In genomic region chr2:236472711-236473495, GRCh38 we compare ENCODE assay signal across 30 cellular contexts.
"Had no signal": no experiment of that assay in that cellular context is flagged by ENCODE, and none has a peak within 500 bp of the region (broad histone marks: within the 10 kb centered on the region; RNA-seq: fewer than 3 reads in every experiment).

No MANE protein-coding gene starts in this region.

- H3K9me3 ChIP-seq: body of pancreas had no signal

- FAIRE-seq: astrocyte, RCC 7860 had no signal

- H2AFZ ChIP-seq: PC-9 had no signal

- H3K36me3 ChIP-seq: breast epithelium, WERI-Rb-1 had no signal

- ATAC-seq: activated CD8-positive, alpha-beta T cell treated with anti-CD3 and anti-CD28 coated beads for 36 hours; activated T-cell treated with anti-CD3 and anti-CD28 coated beads, Interleukin-2, amount 50 U/mL, for 72 hours; body of pancreas had no signal

- H3K27me3 ChIP-seq: body of pancreas, breast epithelium had no signal

- H3K4me1 ChIP-seq: body of pancreas, breast epithelium had no signal

- H3K27ac ChIP-seq: body of pancreas, breast epithelium, PC-9, WERI-Rb-1 had no signal

- H3K4me1 Mint-ChIP-seq: activated CD4-positive, alpha-beta T cell treated with anti-CD3 and anti-CD28 coated beads, Interleukin-2, amount 10 ng/mL, durations not matched to agents 24 days and 14 days; activated naive CD4-positive, alpha-beta T cell treated with anti-CD3 and anti-CD28 coated beads, Interleukin-2, amount 50 U/mL, for 24 hours; activated naive CD8-positive, alpha-beta T cell treated with anti-CD3 and anti-CD28 coated beads, Interleukin-2, amount 10 ng/mL, durations not matched to agents 7 days and 5 days had no signal

- H3K27ac Mint-ChIP-seq: activated CD4-positive, alpha-beta T cell treated with anti-CD3 and anti-CD28 coated beads, Interleukin-2, amount 10 ng/mL, durations not matched to agents 24 days and 14 days; activated CD8-positive, alpha-beta T cell treated with anti-CD3 and anti-CD28 coated beads for 36 hours; activated naive CD4-positive, alpha-beta T cell treated with anti-CD3 and anti-CD28 coated beads, Interleukin-2, amount 50 U/mL, for 24 hours; activated naive CD8-positive, alpha-beta T cell treated with anti-CD3 and anti-CD28 coated beads, Interleukin-2, amount 10 ng/mL, durations not matched to agents 7 days and 5 days; activated T-cell treated with anti-CD3 and anti-CD28 coated beads, Interleukin-2, amount 50 U/mL, for 72 hours; activated T-helper 2 cell treated with anti-CD3 and anti-CD28 coated beads, Interferon-gamma antibody, Interleukin-2, Interleukin-4, amounts not matched to agents 10 μg/mL and 5 μg/mL and 100 μg/mL, durations not matched to agents 14 hours and 24 hours and 36 hours had no signal

- H3K4me3 Mint-ChIP-seq: activated CD4-positive, alpha-beta T cell treated with anti-CD3 and anti-CD28 coated beads, Interleukin-2, amount 10 ng/mL, durations not matched to agents 24 days and 14 days; activated CD8-positive, alpha-beta T cell treated with anti-CD3 and anti-CD28 coated beads for 36 hours; activated naive CD4-positive, alpha-beta T cell treated with anti-CD3 and anti-CD28 coated beads, Interleukin-2, amount 50 U/mL, for 24 hours; activated naive CD8-positive, alpha-beta T cell treated with anti-CD3 and anti-CD28 coated beads, Interleukin-2, amount 10 ng/mL, durations not matched to agents 7 days and 5 days; activated T-cell treated with anti-CD3 and anti-CD28 coated beads, Interleukin-2, amount 50 U/mL, for 72 hours had no signal

- H3K27me3 Mint-ChIP-seq: activated CD8-positive, alpha-beta T cell treated with anti-CD3 and anti-CD28 coated beads for 36 hours had no signal

- H3K4me2 ChIP-seq: PC-9 had no signal

- H3K9me3 Mint-ChIP-seq: activated CD4-positive, alpha-beta T cell treated with anti-CD3 and anti-CD28 coated beads, Interleukin-2, amount 10 ng/mL, durations not matched to agents 24 days and 14 days; activated CD8-positive, alpha-beta T cell treated with anti-CD3 and anti-CD28 coated beads for 36 hours; activated naive CD8-positive, alpha-beta T cell treated with anti-CD3 and anti-CD28 coated beads, Interleukin-2, amount 10 ng/mL, durations not matched to agents 7 days and 5 days; activated T-helper 2 cell treated with anti-CD3 and anti-CD28 coated beads, Interferon-gamma antibody, Interleukin-2, Interleukin-4, amounts not matched to agents 10 μg/mL and 5 μg/mL and 100 μg/mL, durations not matched to agents 14 hours and 24 hours and 36 hours had no signal

- H3K4me3 ChIP-seq: body of pancreas, breast epithelium, PC-9 had no signal

- DNase-seq: activated CD4-positive, alpha-beta T cell treated with anti-CD3 and anti-CD28 coated beads, Interleukin-2, amount 10 ng/mL, durations not matched to agents 24 days and 14 days; activated CD4-positive, alpha-beta T cell treated with anti-CD3 and anti-CD28 coated beads, Interleukin-2, amount 50 U/mL, for 4 hours; activated CD8-positive, alpha-beta T cell treated with anti-CD3 and anti-CD28 coated beads for 36 hours; activated gamma-delta T cell; activated naive CD4-positive, alpha-beta T cell treated with Interleukin-2 at 50 U/mL for 16 hours; activated naive CD8-positive, alpha-beta T cell treated with anti-CD3 and anti-CD28 coated beads, Interleukin-2, amount 10 ng/mL, durations not matched to agents 7 days and 5 days; activated T-cell treated with anti-CD3 and anti-CD28 coated beads, Interleukin-2, amount 50 U/mL, for 1 hour; activated T-cell treated with anti-CD3 and anti-CD28 coated beads, Interleukin-2, amount 50 U/mL, for 72 hours; body of pancreas; Karpas-422; KBM-7; NCI-H1105; NCI-H1417 treated with DMSO at 0.1 percent for 48 hours; NCI-H187 treated with DMSO at 0.1 percent for 48 hours; NCI-H2081; NCI-H345; NCI-H524 treated with DMSO at 0.1 percent for 48 hours; NK-92 treated with Interleukin-12 subunit alpha and Interleukin-12 subunit beta, amount 100 ng/mL, for 24 hours; PC-9; Right ventricle myocardium superior; SW 1271; T-helper 1 cell; T-helper 2 cell; T1000; WERI-Rb-1 had no signal
